In genomic region chr7:73811760-73812168, GRCh38 we compare ENCODE assay signal across 8 cellular contexts. TPM values are rescaled to one million over a fixed set of nuclear protein-coding genes. Genes with fewer than 3 reads are reported as not detected.
DNase-seq lines count a peak whose midpoint lies in the region; ATAC-seq lines count a peak whose summit lies in the region.

No MANE protein-coding gene starts in this region.

- no peaks in the 10 kb centered on the region for H3K36me3 ChIP-seq in mesenchymal stem cell (ENCODE audit: control insufficient read depth in 1 of 2, insufficient read depth in 2 of 2, low read depth in 1 of 2, low read length in 2 of 2)

- H3K14ac ChIP-seq in mesenchymal stem cell (ENCODE audit: low read length in 2 of 2): no peak overlapping the region

- H3K27ac Mint-ChIP-seq in dendritic cell treated with granulocyte-macrophage colony-stimulating factor and Interleukin-4, amounts not matched to agents 40 ng/mL and 50 ng/mL, for 4 days: peak overlapping the region; percentile 28

- H3K4me3 Mint-ChIP-seq in dendritic cell treated with granulocyte-macrophage colony-stimulating factor and Interleukin-4, amounts not matched to agents 40 ng/mL and 50 ng/mL, for 4 days: no peak overlapping the region

- H3K36me3 Mint-ChIP-seq in dendritic cell treated with granulocyte-macrophage colony-stimulating factor and Interleukin-4, amounts not matched to agents 40 ng/mL and 50 ng/mL, for 4 days (ENCODE audit: low read depth): no peaks in the 10 kb centered on the region

- peaks cover 0 to 4% of the 10 kb centered on the region in 2 experiments for H3K27me3 ChIP-seq in mesenchymal stem cell (ENCODE audit: control insufficient read depth in 1 of 2, insufficient read depth in 1 of 2, low read length in 2 of 2)

- H3K4me1 ChIP-seq in mesenchymal stem cell (ENCODE audit: control insufficient read depth, insufficient read depth, low read depth, low read length): peaks cover 4% of the 10 kb centered on the region

- no peak overlapping the region for H3K23ac ChIP-seq in mesenchymal stem cell (ENCODE audit: low read length in 2 of 2)

- peaks cover 34% of the 10 kb centered on the region for H3K27me3 Mint-ChIP-seq in dendritic cell treated with granulocyte-macrophage colony-stimulating factor and Interleukin-4, amounts not matched to agents 40 ng/mL and 50 ng/mL, for 4 days

- 2% methylated on average over 9 of the region's 11 CpGs for WGBS in mesenchymal stem cell

- intact Hi-C loops in dendritic cell treated with granulocyte-macrophage colony-stimulating factor and Interleukin-4, amounts not matched to agents 40 ng/mL and 50 ng/mL, for 4 days (cut with micrococcal nuclease): loop anchor here (1.0 kb wide), 1 partner anchor 44 kb away; no protein-coding TSS in a partner anchor

- no peak overlapping the region for H2BK12ac ChIP-seq in mesenchymal stem cell (ENCODE audit: low read length in 2 of 2)

- H3K79me1 ChIP-seq in mesenchymal stem cell (replicated peaks; ENCODE audit: low read length, poor library complexity, severe bottlenecking): no peaks in the 10 kb centered on the region

- H3K9me3 Mint-ChIP-seq in dendritic cell treated with granulocyte-macrophage colony-stimulating factor and Interleukin-4, amounts not matched to agents 40 ng/mL and 50 ng/mL, for 4 days: no peaks in the 10 kb centered on the region

- no peak overlapping the region for H3K18ac ChIP-seq in mesenchymal stem cell (ENCODE audit: low read depth in 1 of 2, low read length in 2 of 2)

- no peaks in the 10 kb centered on the region for H3K4me1 Mint-ChIP-seq in dendritic cell treated with granulocyte-macrophage colony-stimulating factor and Interleukin-4, amounts not matched to agents 40 ng/mL and 50 ng/mL, for 4 days (ENCODE audit: low read depth)

- H3K4ac ChIP-seq in mesenchymal stem cell (ENCODE audit: low read depth in 1 of 2, low read length in 2 of 2): no peak overlapping the region

- H4K8ac ChIP-seq in mesenchymal stem cell (ENCODE audit: low read length): no peak overlapping the region

- no peak overlapping the region for H2BK5ac ChIP-seq in mesenchymal stem cell (ENCODE audit: low read depth, low read length, poor library complexity, severe bottlenecking)

- peak; percentile 31 for DNase-seq in activated gamma-delta T cell treated with Interleukin-2 at 50 U/mL for 16 hours
- DNase-seq in activated gamma-delta T cell (lab: John Stamatoyannopoulos, UW): no peak
- peak; percentile 79 for DNase-seq in NCI-H2029 (lab: John Stamatoyannopoulos, UW)
- peak; percentile 74 for DNase-seq in activated CD4-positive, alpha-beta T cell treated with anti-CD3 and anti-CD28 coated beads for 48 hours
- DNase-seq in mesenchymal stem cell: peak; percentile 70
- DNase-seq in stimulated activated CD8-positive, alpha-beta memory T cell treated with anti-CD3 and anti-CD28 coated beads, Interleukin-7, amount 100 ng/mL, for 4 hours (ENCODE audit: low read depth in 2 of 2): peak; percentile 17 to 26

- H3K9ac ChIP-seq in mesenchymal stem cell (ENCODE audit: low read length): no peak overlapping the region

- no peak for ATAC-seq in HG03025 (IDR thresholded peaks at IDR 0.05; ENCODE audit: low FRiP score, unreplicated experiment)

- H2AK5ac ChIP-seq in mesenchymal stem cell (ENCODE audit: low read length, severe bottlenecking): no peak overlapping the region

- H3K4me3 ChIP-seq in mesenchymal stem cell (ENCODE audit: insufficient read depth in 1 of 2, low read depth in 1 of 2, low read length in 2 of 2): no peak overlapping the region

- H3K4me2 ChIP-seq in mesenchymal stem cell (ENCODE audit: low read length, poor library complexity, severe bottlenecking): no peak overlapping the region

- H2BK15ac ChIP-seq in mesenchymal stem cell (ENCODE audit: low read depth, poor library complexity, severe bottlenecking): no peak overlapping the region

- H2AFZ ChIP-seq in mesenchymal stem cell (ENCODE audit: low read depth, low read length): no peak overlapping the region

- H2BK120ac ChIP-seq in mesenchymal stem cell (ENCODE audit: low read depth, low read length): no peak overlapping the region

- H4K91ac ChIP-seq in mesenchymal stem cell (ENCODE audit: low read length): no peak overlapping the region

- H3K27ac ChIP-seq in mesenchymal stem cell (ENCODE audit: low read length, poor library complexity, severe bottlenecking): no peak overlapping the region

- H3K9me3 ChIP-seq in mesenchymal stem cell (ENCODE audit: control insufficient read depth, low read length): no peaks in the 10 kb centered on the region

RNA-seq across cellular contexts. Expression of gene CLDN4, which starts 19.0 kb away (rescaled TPM):
- polyA plus RNA-seq in mesenchymal stem cell (2013, experiment 1 of 2): 0.18 TPM
- polyA plus RNA-seq in mesenchymal stem cell (2013, experiment 2 of 2): 0.14 TPM

RNA-seq across cellular contexts. Expression of gene METTL27, which starts 30.6 kb away (rescaled TPM):
- polyA plus RNA-seq in mesenchymal stem cell (2013, experiment 1 of 2): 0.83 TPM
- 1.00 TPM for polyA plus RNA-seq in mesenchymal stem cell (2013, experiment 2 of 2)

RNA-seq across cellular contexts. Expression of gene CLDN3, which starts 41.7 kb away (rescaled TPM):
- not detected for polyA plus RNA-seq in mesenchymal stem cell (2013, experiment 1 of 2)
- not detected for polyA plus RNA-seq in mesenchymal stem cell (2013, experiment 2 of 2)

RNA-seq across cellular contexts. Expression of gene TMEM270, which starts 49.2 kb away (rescaled TPM):
- not detected for polyA plus RNA-seq in mesenchymal stem cell (2013, experiment 1 of 2)
- polyA plus RNA-seq in mesenchymal stem cell (2013, experiment 2 of 2): not detected
